In the genomic region with DNA sequence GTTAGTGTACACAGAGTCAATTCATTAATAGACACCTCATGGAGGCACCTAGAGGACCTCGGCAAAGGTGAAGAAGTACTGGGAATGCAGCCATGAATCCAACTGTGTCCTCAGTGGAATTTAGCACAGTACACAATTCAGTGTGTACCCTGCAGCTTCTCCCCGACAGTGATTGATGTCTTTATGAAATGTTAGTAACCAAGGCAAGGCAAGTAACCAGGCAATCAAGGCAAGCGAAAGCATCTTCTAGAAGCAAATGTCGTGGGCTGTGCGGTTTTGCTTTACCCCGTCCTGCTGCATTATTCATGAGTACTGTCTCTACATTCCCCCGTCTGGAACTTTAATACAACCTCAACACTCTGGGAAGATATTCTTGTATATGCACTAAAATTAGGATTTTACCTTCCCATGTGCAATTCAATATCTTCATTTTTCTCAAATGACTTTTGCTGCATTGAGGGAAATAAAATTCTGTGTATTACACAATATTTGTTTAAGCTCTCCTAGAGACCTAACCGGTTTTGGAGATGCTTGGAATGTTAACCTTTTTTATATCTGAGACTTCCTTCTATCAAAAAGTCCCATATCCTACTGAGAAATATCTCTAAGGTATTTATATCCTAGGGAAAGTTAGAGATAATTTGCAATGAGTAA, we compare ENCODE assay signal across 18 cellular contexts. TPM values are rescaled to one million over a fixed set of nuclear protein-coding genes. Genes with fewer than 3 reads are reported as not detected.
A peak's percentile ranks its signal among the peaks of the same experiment; 100 is the strongest.
DNase-seq lines count a peak whose midpoint lies in the region; ATAC-seq and TF ChIP-seq lines count a peak whose summit lies in the region.
"Had no signal": no experiment of that assay in that cellular context is flagged by ENCODE, and none has a peak within 500 bp of the region (broad histone marks: within the 10 kb centered on the region; RNA-seq: fewer than 3 reads in every experiment).

No MANE protein-coding gene starts in this region.

- ATAC-seq in GM21528 (IDR thresholded peaks at IDR 0.05; ENCODE audit: low FRiP score, unreplicated experiment) (no peak), GM19395 (IDR thresholded peaks at IDR 0.05; ENCODE audit: unreplicated experiment) (no peak)

- DNase-seq in Ammon's horn (ENCODE audit: low spot score) (peak; percentile 25), LoVo (ENCODE audit: low spot score) (peak; percentile 24), choroid plexus epithelial cell (ENCODE audit: low read depth) (peak; percentile 56), myocyte (ENCODE audit: low read depth) (peak; percentile 35)
- no peak for DNase-seq in activated naive CD4-positive, alpha-beta T cell treated with anti-CD3 and anti-CD28 coated beads, Interleukin-2, amount 50 U/mL, for 16 hours
- no peak for DNase-seq in activated effector memory CD4-positive, alpha-beta T cell treated with Interleukin-2 at 50 U/mL for 16 hours
- DNase-seq: activated CD4-positive, alpha-beta T cell treated with anti-CD3 and anti-CD28 coated beads for 1 hour; activated naive CD8-positive, alpha-beta T cell treated with anti-CD3 and anti-CD28 coated beads, Interleukin-2, amount 10 ng/mL, durations not matched to agents 7 days and 5 days; AML-193; cortex of kidney; DND-41; MV-4-11; Peyer's patch; stimulated activated CD4-positive, alpha-beta T cell treated with anti-CD3 and anti-CD28 coated beads, Interleukin-1b, Interleukin-23, amount 100 ng/mL, for 48 hours; stimulated activated CD8-positive, alpha-beta memory T cell treated with anti-CD3 and anti-CD28 coated beads, Interleukin-4, amount 100 ng/mL, for 48 hours; thyroid gland had no signal

- no peak overlapping the region for H3K4me3 ChIP-seq in choroid plexus epithelial cell (ENCODE audit: low read depth, low read length)
- H3K4me3 ChIP-seq: Peyer's patch, thyroid gland had no signal

- no peak for TF ChIP-seq CTCF in choroid plexus epithelial cell (conservative IDR thresholded peaks at IDR 0.05; ENCODE audit: low read depth, low read length)

RNA-seq across cellular contexts. Expression of gene ADORA2B, which starts 52.1 kb away (rescaled TPM):
- 6.3 and 7.1 TPM in 2 replicates for total RNA-seq in myocyte
- polyA plus RNA-seq in myocyte (2012): 3.7 TPM
- total RNA-seq: thyroid gland had no signal

Comparison
In these comparisons a context has a peak if more than half of its experiments do, and no peak if none do; other contexts are left out.
1. DNase-seq: peak in Ammon's horn (single experiment), LoVo (single experiment), choroid plexus epithelial cell (single experiment) and myocyte (single experiment); none in activated naive CD4-positive, alpha-beta T cell treated with anti-CD3 and anti-CD28 coated beads, Interleukin-2, amount 50 U/mL, for 16 hours (single experiment) and activated effector memory CD4-positive, alpha-beta T cell treated with Interleukin-2 at 50 U/mL for 16 hours (single experiment).